Comparison of ENCODE assay signal across 1 cellular context in the genomic region with DNA sequence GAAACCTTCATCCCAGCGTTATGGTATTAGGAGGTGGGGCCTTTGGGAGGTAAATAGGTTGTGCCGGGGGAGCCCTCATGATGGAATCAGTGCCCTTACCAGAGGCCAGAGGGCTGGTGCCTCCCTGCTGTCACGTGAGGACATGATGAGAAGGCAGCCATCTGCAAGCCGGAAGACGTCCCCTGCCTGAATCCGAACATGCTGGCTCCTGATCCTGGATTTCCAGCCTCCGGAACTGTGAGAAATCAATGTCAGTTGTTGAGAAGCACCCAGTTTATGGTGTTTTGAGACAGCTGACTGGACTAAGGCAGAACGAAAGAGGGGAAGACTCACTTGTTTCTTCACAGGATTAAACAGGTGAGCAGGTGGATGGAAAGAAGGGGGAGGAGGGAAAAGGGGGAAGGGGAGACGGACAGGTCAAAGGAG.
TF ChIP-seq lines count a peak whose summit lies in the region.

No MANE protein-coding gene starts in this region.

TF ChIP-seq in K562, 482 proteins besides CTCF, POLR2A, EP300 and RAD21 (continued from another document and continues in another):
- TF ChIP-seq, protein P1, sequence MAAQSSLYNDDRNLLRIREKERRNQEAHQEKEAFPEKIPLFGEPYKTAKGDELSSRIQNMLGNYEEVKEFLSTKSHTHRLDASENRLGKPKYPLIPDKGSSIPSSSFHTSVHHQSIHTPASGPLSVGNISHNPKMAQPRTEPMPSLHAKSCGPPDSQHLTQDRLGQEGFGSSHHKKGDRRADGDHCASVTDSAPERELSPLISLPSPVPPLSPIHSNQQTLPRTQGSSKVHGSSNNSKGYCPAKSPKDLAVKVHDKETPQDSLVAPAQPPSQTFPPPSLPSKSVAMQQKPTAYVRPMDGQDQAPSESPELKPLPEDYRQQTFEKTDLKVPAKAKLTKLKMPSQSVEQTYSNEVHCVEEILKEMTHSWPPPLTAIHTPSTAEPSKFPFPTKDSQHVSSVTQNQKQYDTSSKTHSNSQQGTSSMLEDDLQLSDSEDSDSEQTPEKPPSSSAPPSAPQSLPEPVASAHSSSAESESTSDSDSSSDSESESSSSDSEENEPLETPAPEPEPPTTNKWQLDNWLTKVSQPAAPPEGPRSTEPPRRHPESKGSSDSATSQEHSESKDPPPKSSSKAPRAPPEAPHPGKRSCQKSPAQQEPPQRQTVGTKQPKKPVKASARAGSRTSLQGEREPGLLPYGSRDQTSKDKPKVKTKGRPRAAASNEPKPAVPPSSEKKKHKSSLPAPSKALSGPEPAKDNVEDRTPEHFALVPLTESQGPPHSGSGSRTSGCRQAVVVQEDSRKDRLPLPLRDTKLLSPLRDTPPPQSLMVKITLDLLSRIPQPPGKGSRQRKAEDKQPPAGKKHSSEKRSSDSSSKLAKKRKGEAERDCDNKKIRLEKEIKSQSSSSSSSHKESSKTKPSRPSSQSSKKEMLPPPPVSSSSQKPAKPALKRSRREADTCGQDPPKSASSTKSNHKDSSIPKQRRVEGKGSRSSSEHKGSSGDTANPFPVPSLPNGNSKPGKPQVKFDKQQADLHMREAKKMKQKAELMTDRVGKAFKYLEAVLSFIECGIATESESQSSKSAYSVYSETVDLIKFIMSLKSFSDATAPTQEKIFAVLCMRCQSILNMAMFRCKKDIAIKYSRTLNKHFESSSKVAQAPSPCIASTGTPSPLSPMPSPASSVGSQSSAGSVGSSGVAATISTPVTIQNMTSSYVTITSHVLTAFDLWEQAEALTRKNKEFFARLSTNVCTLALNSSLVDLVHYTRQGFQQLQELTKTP (IDR thresholded peaks at IDR 0.05; ENCODE audit: low read depth in 1 of 2, partially characterized antibody in 2 of 2) = no peak
- TF ChIP-seq RAD51 (IDR thresholded peaks at IDR 0.05; ENCODE audit: borderline replicate concordance, low read depth) = peak; percentile 89
- TF ChIP-seq, protein P2, sequence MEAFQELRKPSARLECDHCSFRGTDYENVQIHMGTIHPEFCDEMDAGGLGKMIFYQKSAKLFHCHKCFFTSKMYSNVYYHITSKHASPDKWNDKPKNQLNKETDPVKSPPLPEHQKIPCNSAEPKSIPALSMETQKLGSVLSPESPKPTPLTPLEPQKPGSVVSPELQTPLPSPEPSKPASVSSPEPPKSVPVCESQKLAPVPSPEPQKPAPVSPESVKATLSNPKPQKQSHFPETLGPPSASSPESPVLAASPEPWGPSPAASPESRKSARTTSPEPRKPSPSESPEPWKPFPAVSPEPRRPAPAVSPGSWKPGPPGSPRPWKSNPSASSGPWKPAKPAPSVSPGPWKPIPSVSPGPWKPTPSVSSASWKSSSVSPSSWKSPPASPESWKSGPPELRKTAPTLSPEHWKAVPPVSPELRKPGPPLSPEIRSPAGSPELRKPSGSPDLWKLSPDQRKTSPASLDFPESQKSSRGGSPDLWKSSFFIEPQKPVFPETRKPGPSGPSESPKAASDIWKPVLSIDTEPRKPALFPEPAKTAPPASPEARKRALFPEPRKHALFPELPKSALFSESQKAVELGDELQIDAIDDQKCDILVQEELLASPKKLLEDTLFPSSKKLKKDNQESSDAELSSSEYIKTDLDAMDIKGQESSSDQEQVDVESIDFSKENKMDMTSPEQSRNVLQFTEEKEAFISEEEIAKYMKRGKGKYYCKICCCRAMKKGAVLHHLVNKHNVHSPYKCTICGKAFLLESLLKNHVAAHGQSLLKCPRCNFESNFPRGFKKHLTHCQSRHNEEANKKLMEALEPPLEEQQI (IDR thresholded peaks at IDR 0.05) = no peak
- TF ChIP-seq BMI1 (IDR thresholded peaks at IDR 0.05; ENCODE audit: low read length) = no peak
- no peak for TF ChIP-seq TCF3 (CRISPR knock-in tag; IDR thresholded peaks at IDR 0.05)
- TF ChIP-seq ZNF133 (CRISPR knock-in tag; IDR thresholded peaks at IDR 0.05) = no peak
- TF ChIP-seq NCOA1 (IDR thresholded peaks at IDR 0.05; ENCODE audit: low read depth) = peak; percentile 37; the same call in 1 of the 2 replicates
- no peak for TF ChIP-seq NR4A1 (CRISPR knock-in tag; IDR thresholded peaks at IDR 0.05)
- TF ChIP-seq NR4A1 (tag; IDR thresholded peaks at IDR 0.05) = no peak
- TF ChIP-seq XRCC5 (IDR thresholded peaks at IDR 0.05; ENCODE audit: low read depth, low read length) = no peak
- TF ChIP-seq, protein P3, sequence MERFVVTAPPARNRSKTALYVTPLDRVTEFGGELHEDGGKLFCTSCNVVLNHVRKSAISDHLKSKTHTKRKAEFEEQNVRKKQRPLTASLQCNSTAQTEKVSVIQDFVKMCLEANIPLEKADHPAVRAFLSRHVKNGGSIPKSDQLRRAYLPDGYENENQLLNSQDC (CRISPR knock-in tag; IDR thresholded peaks at IDR 0.05) = no peak
- no peak for TF ChIP-seq MIER1 (IDR thresholded peaks at IDR 0.05; ENCODE audit: low read depth)
- TF ChIP-seq ZNF146 (CRISPR knock-in tag; IDR thresholded peaks at IDR 0.05; ENCODE audit: unreplicated experiment) = no peak
- TF ChIP-seq L3MBTL2 (IDR thresholded peaks at IDR 0.05) = peak; percentile 67
- TF ChIP-seq MAFG (tag; conservative IDR thresholded peaks at IDR 0.05) = no peak
- TF ChIP-seq CREBBP (IDR thresholded peaks at IDR 0.05; ENCODE audit: low read depth, low read length) = no peak
- TF ChIP-seq CBX5 (IDR thresholded peaks at IDR 0.05; ENCODE audit: borderline replicate concordance, low read depth) = no peak
- no peak for TF ChIP-seq SMARCC2 (IDR thresholded peaks at IDR 0.05; ENCODE audit: low read depth)
- TF ChIP-seq POLR2AphosphoS2 (IDR thresholded peaks at IDR 0.05; ENCODE audit: low read length) = no peak
- TF ChIP-seq, protein P4, sequence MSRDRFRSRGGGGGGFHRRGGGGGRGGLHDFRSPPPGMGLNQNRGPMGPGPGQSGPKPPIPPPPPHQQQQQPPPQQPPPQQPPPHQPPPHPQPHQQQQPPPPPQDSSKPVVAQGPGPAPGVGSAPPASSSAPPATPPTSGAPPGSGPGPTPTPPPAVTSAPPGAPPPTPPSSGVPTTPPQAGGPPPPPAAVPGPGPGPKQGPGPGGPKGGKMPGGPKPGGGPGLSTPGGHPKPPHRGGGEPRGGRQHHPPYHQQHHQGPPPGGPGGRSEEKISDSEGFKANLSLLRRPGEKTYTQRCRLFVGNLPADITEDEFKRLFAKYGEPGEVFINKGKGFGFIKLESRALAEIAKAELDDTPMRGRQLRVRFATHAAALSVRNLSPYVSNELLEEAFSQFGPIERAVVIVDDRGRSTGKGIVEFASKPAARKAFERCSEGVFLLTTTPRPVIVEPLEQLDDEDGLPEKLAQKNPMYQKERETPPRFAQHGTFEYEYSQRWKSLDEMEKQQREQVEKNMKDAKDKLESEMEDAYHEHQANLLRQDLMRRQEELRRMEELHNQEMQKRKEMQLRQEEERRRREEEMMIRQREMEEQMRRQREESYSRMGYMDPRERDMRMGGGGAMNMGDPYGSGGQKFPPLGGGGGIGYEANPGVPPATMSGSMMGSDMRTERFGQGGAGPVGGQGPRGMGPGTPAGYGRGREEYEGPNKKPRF (IDR thresholded peaks at IDR 0.05; ENCODE audit: low read depth, low read length) = no peak
- no peak for TF ChIP-seq CBFB (CRISPR knock-in tag; IDR thresholded peaks at IDR 0.05)
- no peak for TF ChIP-seq TEAD1 (CRISPR knock-in tag; IDR thresholded peaks at IDR 0.05)
- TF ChIP-seq ZNF778 (CRISPR knock-in tag; IDR thresholded peaks at IDR 0.05) = no peak
- TF ChIP-seq PCBP1 (IDR thresholded peaks at IDR 0.05; ENCODE audit: low read depth, low read length, poor library complexity, severe bottlenecking) = no peak
- TF ChIP-seq LEF1 (IDR thresholded peaks at IDR 0.05) = peak; percentile 36; the same call in 1 of the 2 replicates
- peak; percentile 25; the same call in 1 of the 2 replicates for TF ChIP-seq HCFC1 (IDR thresholded peaks at IDR 0.05; ENCODE audit: low read depth, low read length)
- TF ChIP-seq, protein P5, sequence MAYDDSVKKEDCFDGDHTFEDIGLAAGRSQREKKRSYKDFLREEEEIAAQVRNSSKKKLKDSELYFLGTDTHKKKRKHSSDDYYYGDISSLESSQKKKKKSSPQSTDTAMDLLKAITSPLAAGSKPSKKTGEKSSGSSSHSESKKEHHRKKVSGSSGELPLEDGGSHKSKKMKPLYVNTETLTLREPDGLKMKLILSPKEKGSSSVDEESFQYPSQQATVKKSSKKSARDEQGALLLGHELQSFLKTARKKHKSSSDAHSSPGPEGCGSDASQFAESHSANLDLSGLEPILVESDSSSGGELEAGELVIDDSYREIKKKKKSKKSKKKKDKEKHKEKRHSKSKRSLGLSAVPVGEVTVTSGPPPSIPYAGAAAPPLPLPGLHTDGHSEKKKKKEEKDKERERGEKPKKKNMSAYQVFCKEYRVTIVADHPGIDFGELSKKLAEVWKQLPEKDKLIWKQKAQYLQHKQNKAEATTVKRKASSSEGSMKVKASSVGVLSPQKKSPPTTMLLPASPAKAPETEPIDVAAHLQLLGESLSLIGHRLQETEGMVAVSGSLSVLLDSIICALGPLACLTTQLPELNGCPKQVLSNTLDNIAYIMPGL (CRISPR knock-in tag; IDR thresholded peaks at IDR 0.05) = no peak
- TF ChIP-seq, protein P6, sequence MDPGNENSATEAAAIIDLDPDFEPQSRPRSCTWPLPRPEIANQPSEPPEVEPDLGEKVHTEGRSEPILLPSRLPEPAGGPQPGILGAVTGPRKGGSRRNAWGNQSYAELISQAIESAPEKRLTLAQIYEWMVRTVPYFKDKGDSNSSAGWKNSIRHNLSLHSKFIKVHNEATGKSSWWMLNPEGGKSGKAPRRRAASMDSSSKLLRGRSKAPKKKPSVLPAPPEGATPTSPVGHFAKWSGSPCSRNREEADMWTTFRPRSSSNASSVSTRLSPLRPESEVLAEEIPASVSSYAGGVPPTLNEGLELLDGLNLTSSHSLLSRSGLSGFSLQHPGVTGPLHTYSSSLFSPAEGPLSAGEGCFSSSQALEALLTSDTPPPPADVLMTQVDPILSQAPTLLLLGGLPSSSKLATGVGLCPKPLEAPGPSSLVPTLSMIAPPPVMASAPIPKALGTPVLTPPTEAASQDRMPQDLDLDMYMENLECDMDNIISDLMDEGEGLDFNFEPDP (CRISPR knock-in tag; IDR thresholded peaks at IDR 0.05) = no peak
- peak; percentile 36 for TF ChIP-seq TAF1 (IDR thresholded peaks at IDR 0.05; ENCODE audit: control insufficient read depth, extremely low read depth, insufficient read depth, low read length, severe bottlenecking)
- TF ChIP-seq ARNT (IDR thresholded peaks at IDR 0.05) = peak in 1 of 2 experiments; percentile 69; a peak in 1 of 4 replicates
- TF ChIP-seq ZNF3 (CRISPR knock-in tag; IDR thresholded peaks at IDR 0.05) = no peak
- TF ChIP-seq MYC (IDR thresholded peaks at IDR 0.05; ENCODE audit: low read depth, low read length) = peak; percentile 59; the same call in 1 of the 2 replicates
- no peak for TF ChIP-seq MYC (CRISPR knock-in tag; IDR thresholded peaks at IDR 0.05; ENCODE audit: borderline replicate concordance, low read depth)
- peak; percentile 34 for TF ChIP-seq ARID1B (IDR thresholded peaks at IDR 0.05)
- no peak for TF ChIP-seq HDGF (IDR thresholded peaks at IDR 0.05)
- TF ChIP-seq, protein P7, sequence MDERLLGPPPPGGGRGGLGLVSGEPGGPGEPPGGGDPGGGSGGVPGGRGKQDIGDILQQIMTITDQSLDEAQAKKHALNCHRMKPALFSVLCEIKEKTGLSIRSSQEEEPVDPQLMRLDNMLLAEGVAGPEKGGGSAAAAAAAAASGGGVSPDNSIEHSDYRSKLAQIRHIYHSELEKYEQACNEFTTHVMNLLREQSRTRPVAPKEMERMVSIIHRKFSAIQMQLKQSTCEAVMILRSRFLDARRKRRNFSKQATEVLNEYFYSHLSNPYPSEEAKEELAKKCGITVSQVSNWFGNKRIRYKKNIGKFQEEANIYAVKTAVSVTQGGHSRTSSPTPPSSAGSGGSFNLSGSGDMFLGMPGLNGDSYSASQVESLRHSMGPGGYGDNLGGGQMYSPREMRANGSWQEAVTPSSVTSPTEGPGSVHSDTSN (CRISPR knock-in tag; IDR thresholded peaks at IDR 0.05; ENCODE audit: low read depth) = no peak
- TF ChIP-seq, protein P7 (tag; conservative IDR thresholded peaks at IDR 0.05; ENCODE audit: low read depth) = peak; percentile 42
- TF ChIP-seq, protein P8, sequence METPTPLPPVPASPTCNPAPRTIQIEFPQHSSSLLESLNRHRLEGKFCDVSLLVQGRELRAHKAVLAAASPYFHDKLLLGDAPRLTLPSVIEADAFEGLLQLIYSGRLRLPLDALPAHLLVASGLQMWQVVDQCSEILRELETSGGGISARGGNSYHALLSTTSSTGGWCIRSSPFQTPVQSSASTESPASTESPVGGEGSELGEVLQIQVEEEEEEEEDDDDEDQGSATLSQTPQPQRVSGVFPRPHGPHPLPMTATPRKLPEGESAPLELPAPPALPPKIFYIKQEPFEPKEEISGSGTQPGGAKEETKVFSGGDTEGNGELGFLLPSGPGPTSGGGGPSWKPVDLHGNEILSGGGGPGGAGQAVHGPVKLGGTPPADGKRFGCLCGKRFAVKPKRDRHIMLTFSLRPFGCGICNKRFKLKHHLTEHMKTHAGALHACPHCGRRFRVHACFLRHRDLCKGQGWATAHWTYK (CRISPR knock-in tag; IDR thresholded peaks at IDR 0.05) = no peak
- TF ChIP-seq MYNN (IDR thresholded peaks at IDR 0.05) = no peak
- TF ChIP-seq MYNN (CRISPR knock-in tag; IDR thresholded peaks at IDR 0.05) = no peak
- TF ChIP-seq LARP7 (IDR thresholded peaks at IDR 0.05) = peak; percentile 89
- no peak for TF ChIP-seq POU5F1 (IDR thresholded peaks at IDR 0.05; ENCODE audit: borderline replicate concordance, low read depth, low read length, partially characterized antibody)
- no peak for TF ChIP-seq MBD2 (IDR thresholded peaks at IDR 0.05; ENCODE audit: borderline replicate concordance, low read depth)
- TF ChIP-seq ZBTB8A (IDR thresholded peaks at IDR 0.05; ENCODE audit: partially characterized antibody) = no peak
- TF ChIP-seq ETV1 (tag; conservative IDR thresholded peaks at IDR 0.05; ENCODE audit: low read depth) = peak; percentile 92
- no peak for TF ChIP-seq ZNF507 (tag; conservative IDR thresholded peaks at IDR 0.05)
- TF ChIP-seq TGIF2 (CRISPR knock-in tag; IDR thresholded peaks at IDR 0.05) = no peak
- no peak for TF ChIP-seq PTTG1 (tag; IDR thresholded peaks at IDR 0.05; ENCODE audit: low read depth)
- TF ChIP-seq ATF1 (CRISPR knock-in tag; IDR thresholded peaks at IDR 0.05) = no peak
- no peak for TF ChIP-seq ATF1 (tag; IDR thresholded peaks at IDR 0.05)
- no peak for TF ChIP-seq STAT5B (CRISPR knock-in tag; IDR thresholded peaks at IDR 0.05)
- TF ChIP-seq THRAP3 (IDR thresholded peaks at IDR 0.05; ENCODE audit: borderline replicate concordance) = no peak
- no peak for TF ChIP-seq BRF1 (IDR thresholded peaks at IDR 0.05; ENCODE audit: borderline replicate concordance, extremely low read depth, insufficient read length)
- TF ChIP-seq EGR1 (conservative IDR thresholded peaks at IDR 0.05) = no peak
- peak; percentile 67; the same call in 1 of the 2 replicates for TF ChIP-seq FOXJ2 (tag; IDR thresholded peaks at IDR 0.05)
